In genomic region chr11:132941761-132942160, GRCh38 we compare ENCODE assay signal across 15 cellular contexts.
DNase-seq lines count a peak whose midpoint lies in the region; ATAC-seq and TF ChIP-seq lines count a peak whose summit lies in the region.
"Had no signal": no experiment of that assay in that cellular context is flagged by ENCODE, and none has a peak within 500 bp of the region (broad histone marks: within the 10 kb centered on the region; RNA-seq: fewer than 3 reads in every experiment).

No MANE protein-coding gene starts in this region.

- intact Hi-C loops in esophagus muscularis mucosa (cut with DNase I), result no loop called here

- H3K9me3 ChIP-seq in esophagus muscularis mucosa (no peaks in the 10 kb centered on the region), neural progenitor cell (ENCODE audit: low read depth) (no peaks in the 10 kb centered on the region)
- H3K9me3 ChIP-seq: BLaER1, Caco-2, HAP-1 had no signal

- no peaks in the 10 kb centered on the region for H3K9me3 Mint-ChIP-seq in neural progenitor cell
- H3K9me3 Mint-ChIP-seq: CD8-positive, alpha-beta memory T cell had no signal

- 90% methylated on average over 3 of the region's 3 CpGs for WGBS in esophagus muscularis mucosa

- ATAC-seq in foreskin keratinocyte (no peak), GM21381 (IDR thresholded peaks at IDR 0.05; ENCODE audit: unreplicated experiment) (no peak)
- ATAC-seq: HepG2 had no signal

- H3K9ac ChIP-seq in neural progenitor cell, result no peak overlapping the region
- H3K9ac ChIP-seq: BLaER1 had no signal

- H3K27me3 Mint-ChIP-seq in neural progenitor cell (ENCODE audit: insufficient read depth, low read depth), result peaks cover 16% of the 10 kb centered on the region

- H2AFZ ChIP-seq in neural progenitor cell (replicated peaks), result no peak overlapping the region

- TF ChIP-seq EP300 in esophagus muscularis mucosa (IDR thresholded peaks at IDR 0.05), result no peak

- no peak overlapping the region for H3K27ac ChIP-seq in esophagus muscularis mucosa (replicated peaks in 1 of 4)
- H3K27ac ChIP-seq in neural progenitor cell, result no peak overlapping the region
- H3K27ac ChIP-seq in foreskin keratinocyte, result no peak overlapping the region
- H3K27ac ChIP-seq: 22Rv1, BLaER1 had no signal

- H3K4me2 ChIP-seq in neural progenitor cell, result no peak overlapping the region
- H3K4me2 ChIP-seq: BLaER1 had no signal

- H3K27me3 ChIP-seq in esophagus muscularis mucosa, result peaks cover 0 to 47% (median 5%) of the 10 kb centered on the region in 4 donors
- H3K27me3 ChIP-seq in neural progenitor cell, result peaks cover 45% of the 10 kb centered on the region
- peaks cover 38% of the 10 kb centered on the region for H3K27me3 ChIP-seq in foreskin keratinocyte
- H3K27me3 ChIP-seq: BLaER1 had no signal

- TF ChIP-seq CTCF in esophagus muscularis mucosa (IDR thresholded peaks at IDR 0.05) (no peak), neural progenitor cell (IDR thresholded peaks at IDR 0.05) (no peak), foreskin fibroblast (IDR thresholded peaks at IDR 0.05; ENCODE audit: low read depth, low read length) (no peak), foreskin keratinocyte (conservative IDR thresholded peaks at IDR 0.05) (no peak)

- peak overlapping the region; percentile 92 for H3K4me3 Mint-ChIP-seq in neural progenitor cell
- H3K4me3 Mint-ChIP-seq: CD8-positive, alpha-beta memory T cell had no signal

- H3K4me1 ChIP-seq in esophagus muscularis mucosa, result peaks cover 0 to 20% (median 16%) of the 10 kb centered on the region in 4 donors
- peaks cover 14% of the 10 kb centered on the region for H3K4me1 ChIP-seq in neural progenitor cell
- no peaks in the 10 kb centered on the region for H3K4me1 ChIP-seq in foreskin keratinocyte
- H3K4me1 ChIP-seq: Caco-2, HAP-1 had no signal

- peaks cover 26% of the 10 kb centered on the region for H3K4me1 Mint-ChIP-seq in neural progenitor cell

- H3K27ac Mint-ChIP-seq in neural progenitor cell, result no peak overlapping the region
- H3K27ac Mint-ChIP-seq: CD8-positive, alpha-beta memory T cell had no signal

- no peak overlapping the region for H3K4me3 ChIP-seq in esophagus muscularis mucosa
- H3K4me3 ChIP-seq in neural progenitor cell, result no peak overlapping the region
- no peak overlapping the region for H3K4me3 ChIP-seq in foreskin fibroblast (ENCODE audit: low read depth in 1 of 2, low read length in 2 of 2)
- H3K4me3 ChIP-seq: BLaER1, HAP-1 had no signal

- no peaks in the 10 kb centered on the region for H3K79me2 ChIP-seq in neural progenitor cell (ENCODE audit: low read depth)

- no peak for TF ChIP-seq POLR2A in esophagus muscularis mucosa (IDR thresholded peaks at IDR 0.05; ENCODE audit: low read depth)

- DNase-seq in NCI-H748 (lab: John Stamatoyannopoulos, UW; ENCODE audit: unreplicated experiment), result peak; percentile 18
- no peak for DNase-seq in NCI-H748 treated with DMSO at 0.1 percent for 48 hours (lab: John Stamatoyannopoulos, UW)
- peak; percentile 42 for DNase-seq in esophagus muscularis mucosa (ENCODE audit: extremely low spot score)
- no peak for DNase-seq in neural progenitor cell (ENCODE audit: low spot score)
- no peak for DNase-seq in foreskin fibroblast
- DNase-seq in foreskin keratinocyte, result no peak
- no peak for DNase-seq in glomerular visceral epithelial cell (ENCODE audit: extremely low spot score)
- DNase-seq: AML-193; CD8-positive, alpha-beta memory T cell had no signal

- peaks cover 3% of the 10 kb centered on the region for H4K20me1 ChIP-seq in neural progenitor cell (ENCODE audit: low read depth)
- H4K20me1 ChIP-seq: BLaER1 had no signal

- no peaks in the 10 kb centered on the region for H3K36me3 ChIP-seq in esophagus muscularis mucosa
- H3K36me3 ChIP-seq in neural progenitor cell, result no peaks in the 10 kb centered on the region
- H3K36me3 ChIP-seq: BLaER1, HAP-1 had no signal

- no peaks in the 10 kb centered on the region for H3K36me3 Mint-ChIP-seq in neural progenitor cell
- H3K36me3 Mint-ChIP-seq: CD8-positive, alpha-beta memory T cell had no signal

- peaks cover 4% of the 10 kb centered on the region for H3F3A ChIP-seq in neural progenitor cell (ENCODE audit: low read depth)

Comparison
In these comparisons a context has a peak if more than half of its experiments do, and no peak if none do; other contexts are left out.
1. DNase-seq: peak in NCI-H748 (single experiment) and esophagus muscularis mucosa (single experiment); none in NCI-H748 treated with DMSO at 0.1 percent for 48 hours (single experiment), neural progenitor cell (single experiment), foreskin fibroblast (0 of 2), foreskin keratinocyte (0 of 2) and glomerular visceral epithelial cell (single experiment).